ENCODE assay signal across 8 cellular contexts in the genomic region with DNA sequence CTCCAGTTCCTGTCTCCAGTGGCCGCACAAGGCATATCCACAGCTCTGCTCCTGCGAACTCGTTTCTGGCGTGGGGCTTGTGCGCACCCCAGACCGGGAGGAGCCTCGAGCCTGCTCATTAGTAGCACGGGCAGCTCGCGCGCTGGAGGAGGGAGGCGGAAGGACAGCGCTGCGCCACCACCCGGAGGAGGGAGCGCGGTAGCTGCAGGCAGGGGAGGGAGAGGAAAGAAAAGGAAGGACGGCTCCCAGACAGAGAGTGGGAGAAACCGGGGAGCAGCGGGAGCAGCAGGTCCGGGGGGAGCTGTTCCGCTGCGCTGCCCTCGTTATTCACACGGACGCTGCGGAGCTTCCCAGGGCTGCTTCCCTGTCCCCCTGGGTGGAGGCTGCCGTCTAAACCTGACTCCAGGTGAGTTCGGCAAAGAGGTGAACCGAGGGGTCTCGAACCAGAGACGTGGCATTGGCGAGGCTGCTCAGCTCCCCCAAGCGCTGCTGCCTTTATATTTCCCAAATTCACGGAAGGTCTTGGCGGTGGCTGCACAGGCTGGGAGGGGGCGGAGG.
DNase-seq lines count a peak whose midpoint lies in the region; ATAC-seq, FAIRE-seq and TF ChIP-seq lines count a peak whose summit lies in the region.

No MANE protein-coding gene starts in this region.

- H3K27ac ChIP-seq in pancreas = no peak overlapping the region

- H3K36me3 ChIP-seq in pancreas = no peaks in the 10 kb centered on the region

- FAIRE-seq in pancreas (lab: Jason Lieb, UNC) = no peak

- intact Hi-C loops in pancreas (cut with DNase I) = no loop called here

- no peaks in the 10 kb centered on the region for H3K27me3 ChIP-seq in pancreas

- TF ChIP-seq CTCF in pancreas (IDR thresholded peaks at IDR 0.05) = no peak

- H3K4me3 ChIP-seq in pancreas = peak overlapping the region in 1 of 4 donors; percentile 6

- 1% methylated on average over 36 to 37 of the region's 37 CpGs for WGBS in pancreas, 2 donors

- DNase-seq in GM03348 (ENCODE audit: low spot score) (peak; percentile 1), NCI-H82 (lab: John Stamatoyannopoulos, UW) (peak; percentile 68), fibroblast of the conjunctiva (ENCODE audit: low read depth) (peak; percentile 60), pancreas (peak in 3 of 6 donors; percentile 11 to 62 (median 49)), GDM1 (lab: John Stamatoyannopoulos, UW) (no peak)
- DNase-seq in effector CD4-positive, alpha-beta T cell = no peak

- ATAC-seq in pancreas (peak in 3 of 4 donors; percentile 44 to 81 (median 56)), GM18520 (IDR thresholded peaks at IDR 0.05; ENCODE audit: unreplicated experiment) (no peak), GM19452 (IDR thresholded peaks at IDR 0.05; ENCODE audit: unreplicated experiment) (no peak)

- H3K4me1 ChIP-seq in pancreas = no peaks in the 10 kb centered on the region

- H3K9me3 ChIP-seq in pancreas = no peaks in the 10 kb centered on the region

Comparison
In these comparisons a context has a peak if more than half of its experiments do, and no peak if none do; other contexts are left out.
1. DNase-seq: peak in GM03348 (single experiment), NCI-H82 (single experiment) and fibroblast of the conjunctiva (single experiment); none in GDM1 (single experiment) and effector CD4-positive, alpha-beta T cell (single experiment).
2. ATAC-seq: peak in pancreas (3 of 4); none in GM18520 (single experiment) and GM19452 (single experiment).